Comparison of ENCODE assay signal across 2 cellular contexts in the genomic region with DNA sequence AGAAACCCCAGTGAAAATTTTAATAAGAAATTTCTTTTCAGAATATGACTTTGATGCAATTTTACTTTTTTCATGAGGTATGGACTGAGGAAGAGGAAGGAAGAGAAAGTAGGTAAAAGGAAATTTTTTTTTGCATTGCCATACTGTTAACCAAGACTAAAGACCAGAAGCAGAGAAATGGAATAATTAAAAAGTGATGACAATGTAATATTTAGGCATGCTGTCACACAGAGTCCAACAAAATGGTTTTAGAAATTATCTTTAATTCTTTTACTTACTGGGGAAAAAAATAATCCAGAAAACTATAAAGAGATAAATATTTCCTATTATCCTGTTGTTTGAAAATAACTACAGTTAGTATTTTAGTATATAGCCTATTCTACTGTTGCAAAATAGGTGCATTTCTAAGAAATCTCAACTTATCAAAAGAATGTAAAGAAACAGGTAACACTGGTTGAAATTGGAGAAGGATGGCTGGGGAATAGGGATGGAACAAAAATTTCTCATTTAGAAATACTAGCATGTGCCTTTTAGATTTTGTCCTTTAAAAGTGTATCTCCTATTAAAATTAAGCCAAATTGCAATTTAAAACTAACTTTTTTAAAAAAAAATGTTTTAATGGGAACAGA.
TF ChIP-seq lines count a peak whose summit lies in the region.

No MANE protein-coding gene starts in this region.

TF ChIP-seq in A549, 52 proteins besides CTCF, POLR2A, EP300 and RAD21:
- TF ChIP-seq, protein P1, sequence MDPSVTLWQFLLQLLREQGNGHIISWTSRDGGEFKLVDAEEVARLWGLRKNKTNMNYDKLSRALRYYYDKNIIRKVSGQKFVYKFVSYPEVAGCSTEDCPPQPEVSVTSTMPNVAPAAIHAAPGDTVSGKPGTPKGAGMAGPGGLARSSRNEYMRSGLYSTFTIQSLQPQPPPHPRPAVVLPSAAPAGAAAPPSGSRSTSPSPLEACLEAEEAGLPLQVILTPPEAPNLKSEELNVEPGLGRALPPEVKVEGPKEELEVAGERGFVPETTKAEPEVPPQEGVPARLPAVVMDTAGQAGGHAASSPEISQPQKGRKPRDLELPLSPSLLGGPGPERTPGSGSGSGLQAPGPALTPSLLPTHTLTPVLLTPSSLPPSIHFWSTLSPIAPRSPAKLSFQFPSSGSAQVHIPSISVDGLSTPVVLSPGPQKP (IDR thresholded peaks at IDR 0.05; ENCODE audit: low read depth, low read length) = no peak
- TF ChIP-seq MAFK (IDR thresholded peaks at IDR 0.05; ENCODE audit: partially characterized antibody) (peak; percentile 66), POLR2AphosphoS2 (conservative IDR thresholded peaks at IDR 0.05; ENCODE audit: low read length) (no peak)

TF ChIP-seq in IMR-90, 13 proteins besides CTCF, POLR2A, EP300 and RAD21:
- TF ChIP-seq, protein P1 (IDR thresholded peaks at IDR 0.05; ENCODE audit: borderline replicate concordance, low read depth, low read length) = no peak
- TF ChIP-seq MAFK (IDR thresholded peaks at IDR 0.05; ENCODE audit: low read depth, low read length) (peak; percentile 61), RCOR1 (IDR thresholded peaks at IDR 0.05; ENCODE audit: insufficient replicate concordance, low read length) (no peak)
